In the genomic region with DNA sequence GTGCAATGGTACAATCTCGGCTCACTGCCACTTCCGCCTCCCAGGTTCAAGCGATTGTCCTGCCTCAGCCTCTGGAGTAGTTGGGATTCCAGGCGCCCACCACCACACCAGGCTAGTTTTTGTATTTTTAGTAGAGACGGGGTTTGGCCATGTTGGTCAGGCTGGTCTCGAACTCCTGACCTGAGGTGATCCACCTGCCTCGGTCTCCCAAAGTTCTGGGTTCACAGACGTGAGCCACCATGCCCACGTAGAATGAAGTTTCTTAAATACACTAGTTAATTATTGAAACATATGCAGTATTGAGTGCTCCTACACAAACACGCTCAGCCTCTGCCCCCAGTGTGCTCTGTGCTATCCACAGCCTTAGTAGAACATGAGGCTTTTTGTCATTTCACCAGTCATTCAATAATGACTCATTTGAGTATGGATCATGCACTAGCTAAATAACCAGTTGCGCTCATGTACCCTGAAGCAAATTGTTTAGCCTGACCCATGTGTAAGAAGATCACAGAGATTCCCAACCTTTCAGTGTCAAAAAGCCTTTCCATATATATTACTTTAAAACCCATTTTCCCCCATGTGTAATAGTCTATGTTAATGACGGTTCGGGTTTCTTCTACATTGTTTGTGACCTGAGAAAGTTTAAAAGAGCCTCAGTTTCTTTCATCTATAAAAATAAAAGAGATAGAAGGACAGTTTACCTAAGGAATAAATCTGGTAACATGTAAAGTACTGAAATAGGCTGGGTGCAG, we compare ENCODE assay signal across 7 cellular contexts. TPM values are rescaled to one million over a fixed set of nuclear protein-coding genes. Genes with fewer than 3 reads are reported as not detected.
A peak's percentile ranks its signal among the peaks of the same experiment; 100 is the strongest.
DNase-seq lines count a peak whose midpoint lies in the region; ATAC-seq lines count a peak whose summit lies in the region.

No MANE protein-coding gene starts in this region.

- DNase-seq in HK-2 (ENCODE audit: unreplicated experiment) = peak; percentile 95
- DNase-seq in activated CD4-positive, alpha-beta memory T cell treated with anti-CD3 and anti-CD28 coated beads for 36 hours = peak; percentile 88
- DNase-seq in sciatic nerve (ENCODE audit: low spot score) = peak; percentile 73
- DNase-seq in NCI-H446 treated with DMSO at 0.1 percent for 48 hours (lab: John Stamatoyannopoulos, UW) = no peak

- H3K4me3 Mint-ChIP-seq in activated CD4-positive, alpha-beta memory T cell treated with anti-CD3 and anti-CD28 coated beads for 36 hours = peak overlapping the region; percentile 98

- H3K27me3 Mint-ChIP-seq in activated CD4-positive, alpha-beta memory T cell treated with anti-CD3 and anti-CD28 coated beads for 36 hours = peaks cover 26% of the 10 kb centered on the region

- intact Hi-C loops in activated CD4-positive, alpha-beta memory T cell treated with anti-CD3 and anti-CD28 coated beads for 36 hours (cut with micrococcal nuclease) = loop anchor here (1.0 to 10.0 kb wide), 5 partner anchors 10 to 1506 kb away; no protein-coding TSS in a partner anchor
- intact Hi-C loops in sciatic nerve (cut with DNase I) = no loop called here

- POLR2A ChIA-PET in activated CD4-positive, alpha-beta memory T cell treated with anti-CD3 and anti-CD28 coated beads for 36 hours (lab: Charles Lee) = interaction anchor here (0.7 to 27.5 kb wide), 8 partner anchors 10 to 136 kb away, joined by 3 to 1283 read pairs (median 100); partner anchors contain the start of genes PTRH2, TUBD1 and VMP1

- peaks cover 5% of the 10 kb centered on the region for H3K9me3 Mint-ChIP-seq in activated CD4-positive, alpha-beta memory T cell treated with anti-CD3 and anti-CD28 coated beads for 36 hours

- H3K36me3 Mint-ChIP-seq in activated CD4-positive, alpha-beta memory T cell treated with anti-CD3 and anti-CD28 coated beads for 36 hours = peaks cover 58% of the 10 kb centered on the region

- CTCF ChIA-PET in activated CD4-positive, alpha-beta memory T cell treated with anti-CD3 and anti-CD28 coated beads for 36 hours (lab: Charles Lee) = interaction anchor here (0.7 to 2.4 kb wide), 5 partner anchors 15 to 91 kb away, joined by 3 to 12 read pairs (median 4); no protein-coding TSS in a partner anchor

- peak overlapping the region; percentile 100 for H3K27ac Mint-ChIP-seq in activated CD4-positive, alpha-beta memory T cell treated with anti-CD3 and anti-CD28 coated beads for 36 hours

- ATAC-seq in GM18870 (IDR thresholded peaks at IDR 0.05; ENCODE audit: unreplicated experiment) (peak; percentile 32), esophagus mucosa (peak; percentile 56), sciatic nerve (no peak), GM18520 (IDR thresholded peaks at IDR 0.05; ENCODE audit: unreplicated experiment) (no peak)

- H3K4me1 Mint-ChIP-seq in activated CD4-positive, alpha-beta memory T cell treated with anti-CD3 and anti-CD28 coated beads for 36 hours (ENCODE audit: low read depth) = peaks cover 66% of the 10 kb centered on the region

RNA-seq across cellular contexts. Expression of gene TUBD1, which starts 49.7 kb away (rescaled TPM):
- 10 to 100 TPM; 11.0 to 12.7 TPM for total RNA-seq in activated CD4-positive, alpha-beta memory T cell treated with anti-CD3 and anti-CD28 coated beads for 36 hours
- 12.5 TPM for total RNA-seq in esophagus mucosa
- total RNA-seq in sciatic nerve = 12.6 TPM

RNA-seq across cellular contexts. Expression of gene RPS6KB1, which starts 49.8 kb away (rescaled TPM):
- 10 to 100 TPM; 41.6 to 44.8 TPM for total RNA-seq in activated CD4-positive, alpha-beta memory T cell treated with anti-CD3 and anti-CD28 coated beads for 36 hours
- total RNA-seq in esophagus mucosa (36.6 TPM), sciatic nerve (56.2 TPM)

Comparison
In these comparisons a context has a peak if more than half of its experiments do, and no peak if none do; other contexts are left out.
1. ATAC-seq: peak in GM18870 (single experiment) and esophagus mucosa (single experiment); none in sciatic nerve (single experiment) and GM18520 (single experiment).